ENCODE assay signal across 28 cellular contexts in genomic region chr11:64883575-64883974, GRCh38. TPM values are rescaled to one million over a fixed set of nuclear protein-coding genes. Genes with fewer than 3 reads are reported as not detected.
DNase-seq lines count a peak whose midpoint lies in the region; TF ChIP-seq lines count a peak whose summit lies in the region.
"Had no signal": no experiment of that assay in that cellular context is flagged by ENCODE, and none has a peak within 500 bp of the region (broad histone marks: within the 10 kb centered on the region; RNA-seq: fewer than 3 reads in every experiment).

No MANE protein-coding gene starts in this region.

- H3K4me3 ChIP-seq in OCI-LY7 (ENCODE audit: low read depth, low read length, poor library complexity, severe bottlenecking) = no peak overlapping the region
- no peak overlapping the region for H3K4me3 ChIP-seq in spleen
- H3K4me3 ChIP-seq: K562, lung had no signal

- H3K27ac ChIP-seq in OCI-LY7 (ENCODE audit: low read depth, low read length, poor library complexity, severe bottlenecking) (peak overlapping the region; percentile 80), spleen (peak overlapping the region in 2 of 8 donors; percentile 36 to 98)
- H3K27ac ChIP-seq: foreskin keratinocyte had no signal

- DNase-seq in activated CD4-positive, alpha-beta T cell treated with anti-CD3 and anti-CD28 coated beads, Interleukin-2, amount 10 ng/mL, durations not matched to agents 24 days and 14 days = no peak
- no peak for DNase-seq in activated CD4-positive, alpha-beta T cell treated with anti-CD3 and anti-CD28 coated beads for 48 hours
- DNase-seq in OCI-LY7 (ENCODE audit: low spot score) = peak; percentile 67
- DNase-seq in spleen = peak; percentile 71
- no peak for DNase-seq in DMS53 treated with DMSO at 0.1 percent for 48 hours (lab: John Stamatoyannopoulos, UW; ENCODE audit: unreplicated experiment)
- DNase-seq in NCI-H1694 treated with DMSO at 0.1 percent for 48 hours (lab: John Stamatoyannopoulos, UW) = no peak
- DNase-seq: activated CD4-positive, alpha-beta T cell treated with anti-CD3 and anti-CD28 coated beads, Interleukin-2, amount 50 U/mL, for 4 hours; activated naive CD4-positive, alpha-beta T cell treated with anti-CD3 and anti-CD28 coated beads, Interleukin-2, amount 50 U/mL, for 16 hours; activated T-cell treated with anti-CD3 and anti-CD28 coated beads, Interleukin-2, amount 50 U/mL, for 24 hours; Calu3; foreskin keratinocyte; H7; hypothalamus; islet precursor cell; NCI-H1436 treated with DMSO at 0.1 percent for 48 hours; NCI-H2171 treated with DMSO at 0.1 percent for 48 hours; NCI-H748 treated with DMSO at 0.1 percent for 48 hours; nucleus accumbens; OCI-M1; SHP77; stimulated activated CD4-positive, alpha-beta T cell treated with anti-CD3 and anti-CD28 coated beads, Interleukin-4, amount 100 ng/mL, for 4 hours had no signal

- H4K20me1 ChIP-seq in OCI-LY7 (ENCODE audit: insufficient read depth, low read length) = no peaks in the 10 kb centered on the region

- peaks cover 71% of the 10 kb centered on the region for H3K4me1 ChIP-seq in OCI-LY7 (ENCODE audit: insufficient read depth, low read length, poor library complexity, severe bottlenecking)
- H3K4me1 ChIP-seq in spleen = peaks cover 33 to 90% (median 52%) of the 10 kb centered on the region in 6 donors

- no TSS peak for BruUV-seq in OCI-LY7 (replicated peaks; lab: Mats Ljungman, UMichigan)

- peaks cover 50% of the 10 kb centered on the region for H3K4me1 Mint-ChIP-seq in activated CD4-positive, alpha-beta T cell treated with anti-CD3 and anti-CD28 coated beads, Interleukin-2, amount 10 ng/mL, durations not matched to agents 24 days and 14 days

- H3K79me2 ChIP-seq in OCI-LY7 (ENCODE audit: insufficient read depth, low read depth, low read length) = peaks cover 10% of the 10 kb centered on the region; the same call in 1 of the 2 replicates

- H3K36me3 Mint-ChIP-seq in activated CD4-positive, alpha-beta T cell treated with anti-CD3 and anti-CD28 coated beads, Interleukin-2, amount 10 ng/mL, durations not matched to agents 24 days and 14 days (ENCODE audit: low read depth) = no peaks in the 10 kb centered on the region

- H3K27me3 ChIP-seq in spleen (replicated peaks in 1 of 7) = no peaks in the 10 kb centered on the region
- H3K27me3 ChIP-seq: foreskin keratinocyte had no signal

- TF ChIP-seq POLR2A in spleen (IDR thresholded peaks at IDR 0.05) = no peak

- H3K36me3 ChIP-seq in OCI-LY7 (ENCODE audit: insufficient read depth, low read length) = no peaks in the 10 kb centered on the region
- no peaks in the 10 kb centered on the region for H3K36me3 ChIP-seq in spleen

- POLR2A ChIA-PET in OCI-LY7 (lab: Charles Lee) = interaction anchor here (1.0 to 1.2 kb wide), 2 partner anchors 18 to 35 kb away, joined by 3 to 4 read pairs; no protein-coding TSS in a partner anchor

- H3K4me3 Mint-ChIP-seq in activated CD4-positive, alpha-beta T cell treated with anti-CD3 and anti-CD28 coated beads, Interleukin-2, amount 10 ng/mL, durations not matched to agents 24 days and 14 days = no peak overlapping the region
- H3K4me3 Mint-ChIP-seq: activated T-cell treated with anti-CD3 and anti-CD28 coated beads, Interleukin-2, amount 50 U/mL, for 24 hours had no signal

- WGBS in spleen, 5 donors = 80 to 83% (median 81%) methylated on average over 5 of the region's 5 CpGs; no CpG with 5 or more reads in 2 of the 5 donors

- peak overlapping the region; percentile 17; the same call in 1 of the 2 replicates for H2AFZ ChIP-seq in OCI-LY7 (ENCODE audit: low read length)

- H3K27ac Mint-ChIP-seq in activated CD4-positive, alpha-beta T cell treated with anti-CD3 and anti-CD28 coated beads, Interleukin-2, amount 10 ng/mL, durations not matched to agents 24 days and 14 days = peak overlapping the region; percentile 67
- H3K27ac Mint-ChIP-seq: activated T-cell treated with anti-CD3 and anti-CD28 coated beads, Interleukin-2, amount 50 U/mL, for 24 hours had no signal

- H3K9me3 Mint-ChIP-seq in activated CD4-positive, alpha-beta T cell treated with anti-CD3 and anti-CD28 coated beads, Interleukin-2, amount 10 ng/mL, durations not matched to agents 24 days and 14 days = no peaks in the 10 kb centered on the region
- H3K9me3 Mint-ChIP-seq: activated T-cell treated with anti-CD3 and anti-CD28 coated beads, Interleukin-2, amount 50 U/mL, for 24 hours had no signal

- no peaks in the 10 kb centered on the region for H3K27me3 Mint-ChIP-seq in activated CD4-positive, alpha-beta T cell treated with anti-CD3 and anti-CD28 coated beads, Interleukin-2, amount 10 ng/mL, durations not matched to agents 24 days and 14 days
- H3K27me3 Mint-ChIP-seq: activated T-cell treated with anti-CD3 and anti-CD28 coated beads, Interleukin-2, amount 50 U/mL, for 24 hours had no signal

- H3K4me2 ChIP-seq in OCI-LY7 (ENCODE audit: low read length) = peak overlapping the region; percentile 46

- intact Hi-C loops in activated CD4-positive, alpha-beta T cell treated with anti-CD3 and anti-CD28 coated beads, Interleukin-2, amount 10 ng/mL, durations not matched to agents 24 days and 14 days (cut with micrococcal nuclease) = no loop called here
- intact Hi-C loops in OCI-LY7 (cut with micrococcal nuclease; ENCODE audit: unreplicated experiment) (no loop called here), spleen (cut with DNase I; ENCODE audit: low total_unique reads) (no loop called here)

- TF ChIP-seq CTCF in OCI-LY7 (conservative IDR thresholded peaks at IDR 0.05; ENCODE audit: low read length) (no peak), spleen (IDR thresholded peaks at IDR 0.05 in 8 of 11, conservative IDR thresholded peaks at IDR 0.05 in 3 of 11) (no peak)

- no peaks in the 10 kb centered on the region for H3K9me2 ChIP-seq in OCI-LY7 (ENCODE audit: insufficient read depth, low read length)

- no peaks in the 10 kb centered on the region for H3K9me3 ChIP-seq in OCI-LY7 (ENCODE audit: low read length)
- H3K9me3 ChIP-seq in spleen = no peaks in the 10 kb centered on the region

- CTCF ChIA-PET in OCI-LY7 (lab: Charles Lee; ENCODE audit: unreplicated experiment) = interaction anchor here (0.7 to 2.4 kb wide), 6 partner anchors 9 to 35 kb away, joined by 3 to 9 read pairs (median 4); no protein-coding TSS in a partner anchor

RNA-seq across cellular contexts. Expression of gene EHD1, which starts 5.2 kb away (rescaled TPM):
- 93.0 and 101 TPM in 2 replicates for total RNA-seq in activated CD4-positive, alpha-beta T cell treated with anti-CD3 and anti-CD28 coated beads, Interleukin-2, amount 10 ng/mL, durations not matched to agents 24 days and 14 days
- 101 and 107 TPM in 2 replicates for total RNA-seq in OCI-LY7 (2014; rRNA removed; shearing (Covaris generic))
- total RNA-seq in OCI-LY7 (2022) (153 and 177 TPM in 2 replicates), spleen (100 to 1,000 TPM; 117 to 337 (median 201) TPM)
- 10 to 100 TPM; 51.9 to 93.9 (median 53.7) TPM for polyA plus RNA-seq in spleen

RNA-seq across cellular contexts. Expression of gene ATG2A, which starts 33.4 kb away (rescaled TPM):
- 22.5 and 23.1 TPM in 2 replicates for total RNA-seq in activated CD4-positive, alpha-beta T cell treated with anti-CD3 and anti-CD28 coated beads, Interleukin-2, amount 10 ng/mL, durations not matched to agents 24 days and 14 days
- 18.1 and 29.0 TPM in 2 replicates for total RNA-seq in OCI-LY7 (2014; rRNA removed; shearing (Covaris generic))
- total RNA-seq in OCI-LY7 (2022) (28.2 and 28.7 TPM in 2 replicates), spleen (10 to 100 TPM; 32.7 to 57.3 (median 40.3) TPM)
- polyA plus RNA-seq in spleen = 10 to 100 TPM; 14.3 to 30.3 (median 28.8) TPM

RNA-seq across cellular contexts. Expression of gene CDC42BPG, which starts 39.1 kb away (rescaled TPM):
- 0.05 TPM in 2 replicates for total RNA-seq in activated CD4-positive, alpha-beta T cell treated with anti-CD3 and anti-CD28 coated beads, Interleukin-2, amount 10 ng/mL, durations not matched to agents 24 days and 14 days
- 4.9 TPM in 2 replicates for total RNA-seq in OCI-LY7 (2014; rRNA removed; shearing (Covaris generic))
- total RNA-seq in OCI-LY7 (2022) (3.5 and 5.1 TPM in 2 replicates), spleen (1 to 10 TPM; 1.9 to 4.6 (median 2.6) TPM)
- polyA plus RNA-seq in spleen = 1 to 10 TPM in 2 of 3 donors, under 1 TPM in 1; 0.74 to 2.0 (median 1.0) TPM

RNA-seq across cellular contexts. Expression of gene PPP2R5B, which starts 40.9 kb away (rescaled TPM):
- 11.4 and 16.7 TPM in 2 replicates for total RNA-seq in activated CD4-positive, alpha-beta T cell treated with anti-CD3 and anti-CD28 coated beads, Interleukin-2, amount 10 ng/mL, durations not matched to agents 24 days and 14 days
- total RNA-seq in OCI-LY7 (2014; rRNA removed; shearing (Covaris generic)) = 8.6 and 8.8 TPM in 2 replicates
- total RNA-seq in OCI-LY7 (2022) (13.3 and 16.2 TPM in 2 replicates), spleen (10 to 100 TPM; 21.9 to 45.1 (median 30.4) TPM)
- 10 to 100 TPM; 10.8 to 25.4 (median 15.2) TPM for polyA plus RNA-seq in spleen

RNA-seq across cellular contexts. Expression of gene GPHA2, which starts 52.1 kb away (rescaled TPM):
- not detected in 2 replicates for total RNA-seq in activated CD4-positive, alpha-beta T cell treated with anti-CD3 and anti-CD28 coated beads, Interleukin-2, amount 10 ng/mL, durations not matched to agents 24 days and 14 days
- not detected in 2 replicates for total RNA-seq in OCI-LY7 (2014; rRNA removed; shearing (Covaris generic))
- total RNA-seq in OCI-LY7 (2022) (not detected in 2 replicates), spleen (not detected)
- 1 to 10 TPM in 2 of 3 donors, under 1 TPM in 1; 0.89 to 4.4 (median 1.2) TPM for polyA plus RNA-seq in spleen
- total RNA-seq: A172, astrocyte, Calu3, epithelial cell of proximal tubule, foreskin keratinocyte, H7, lung, renal cortical epithelial cell, urinary bladder had no signal
- polyA plus RNA-seq: urinary bladder had no signal

Comparison
In these comparisons a context has a peak if more than half of its experiments do, and no peak if none do; other contexts are left out.
1. DNase-seq: peak in OCI-LY7 (single experiment) and spleen (single experiment); none in activated CD4-positive, alpha-beta T cell treated with anti-CD3 and anti-CD28 coated beads, Interleukin-2, amount 10 ng/mL, durations not matched to agents 24 days and 14 days (single experiment), activated CD4-positive, alpha-beta T cell treated with anti-CD3 and anti-CD28 coated beads for 48 hours (single experiment), DMS53 treated with DMSO at 0.1 percent for 48 hours (single experiment) and NCI-H1694 treated with DMSO at 0.1 percent for 48 hours (single experiment).